ENCODE assay signal across 6 cellular contexts in the genomic region with DNA sequence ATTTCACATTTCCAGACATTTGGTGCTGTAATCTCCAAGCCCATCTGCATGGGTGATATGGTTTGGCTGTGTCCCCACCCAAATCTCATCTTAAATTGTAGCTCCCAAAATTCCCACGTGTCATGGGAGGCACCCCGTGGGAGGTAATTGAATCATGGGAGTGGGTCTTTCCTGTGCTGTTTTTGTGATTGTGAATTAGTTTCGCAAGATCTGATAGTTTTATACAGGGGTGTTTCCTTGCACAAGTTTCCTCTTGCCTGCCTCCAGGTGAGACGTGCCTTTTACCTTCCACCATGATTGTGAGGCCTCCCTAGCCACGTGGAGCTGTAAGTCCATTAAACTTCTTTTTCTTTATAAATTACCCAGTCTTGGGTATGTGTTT. TPM values are rescaled to one million over a fixed set of nuclear protein-coding genes. Genes with fewer than 3 reads are reported as not detected.
"Had no signal": no experiment of that assay in that cellular context is flagged by ENCODE, and none has a peak within 500 bp of the region (broad histone marks: within the 10 kb centered on the region; RNA-seq: fewer than 3 reads in every experiment).

No MANE protein-coding gene starts in this region.

RNA-seq across cellular contexts. Expression of gene SOWAHA, which starts 10.4 kb away (rescaled TPM):
- total RNA-seq: LHCN-M2, MCF 10A, NCI-H460, OCI-LY7, PC-9, SJSA1 had no signal

RNA-seq across cellular contexts. Expression of gene CCNI2, which starts 55.5 kb away (rescaled TPM):
- total RNA-seq: LHCN-M2, NCI-H460, OCI-LY7, SJSA1 had no signal
